18 cellular contexts compared by ENCODE assay signal in the genomic region with DNA sequence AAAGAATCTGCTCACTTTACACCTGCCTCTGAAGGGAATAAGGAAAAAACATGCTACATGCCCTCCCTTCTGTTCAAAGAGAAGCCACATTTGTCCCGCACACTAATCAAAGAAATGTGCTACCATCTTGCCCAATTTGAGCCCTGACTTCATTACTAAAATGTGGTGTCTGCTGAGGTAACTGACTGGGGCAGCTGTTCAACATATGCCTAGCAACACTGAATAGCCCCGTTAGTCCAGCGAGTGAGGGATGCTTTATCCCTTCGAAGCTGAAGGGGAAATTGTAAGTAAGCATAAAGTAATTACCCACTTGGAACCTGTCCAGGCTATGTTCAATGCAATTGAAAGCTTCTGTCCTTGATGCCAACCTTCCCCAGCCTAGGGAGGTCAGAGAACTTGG.
"Had no signal": no experiment of that assay in that cellular context is flagged by ENCODE, and none has a peak within 500 bp of the region (broad histone marks: within the 10 kb centered on the region; RNA-seq: fewer than 3 reads in every experiment).

No MANE protein-coding gene starts in this region.

- H3K36me3 Mint-ChIP-seq: activated naive CD8-positive, alpha-beta T cell treated with anti-CD3 and anti-CD28 coated beads for 36 hours; type B pancreatic cell had no signal

- ATAC-seq: activated CD4-positive, alpha-beta T cell treated with anti-CD3 and anti-CD28 coated beads for 36 hours; esophagus mucosa; natural killer cell treated with Interleukin-12 subunit alpha and Interleukin-12 subunit beta and Interleukin-15 and Interleukin-18, amount 100 ng/mL, for 72 hours had no signal

- H3K4me1 Mint-ChIP-seq: activated B cell treated with CpG ODN at 0.5 μM for 24 hours; activated CD4-positive, alpha-beta T cell treated with anti-CD3 and anti-CD28 coated beads for 36 hours; activated naive CD8-positive, alpha-beta T cell treated with anti-CD3 and anti-CD28 coated beads for 36 hours; central memory CD8-positive, alpha-beta T cell had no signal

- DNase-seq: activated B cell treated with CpG ODN at 0.5 μM for 24 hours; activated CD4-positive, alpha-beta T cell treated with anti-CD3 and anti-CD28 coated beads for 36 hours; activated CD4-positive, alpha-beta T cell treated with anti-CD3 and anti-CD28 coated beads, Interleukin-2, amount 50 U/mL, for 4 hours; activated CD8-positive, alpha-beta memory T cell treated with anti-CD3 and anti-CD28 coated beads, Interleukin-2, amount 50 U/mL, for 48 hours; activated naive CD4-positive, alpha-beta T cell treated with Interleukin-2 at 50 U/mL for 16 hours; activated naive CD8-positive, alpha-beta T cell treated with anti-CD3 and anti-CD28 coated beads for 36 hours; activated T-cell treated with anti-CD3 and anti-CD28 coated beads, Interleukin-2, amount 50 U/mL, for 48 hours; effector memory CD4-positive, alpha-beta T cell; glutamatergic neuron; hippocampal formation; left ventricle myocardium inferior; spleen; stimulated activated CD4-positive, alpha-beta T cell treated with anti-CD3 and anti-CD28 coated beads, Interleukin-4, amount 100 ng/mL, for 1 hour; stimulated activated naive CD4-positive, alpha-beta T cell had no signal

- H3K4me3 Mint-ChIP-seq: activated B cell treated with CpG ODN at 0.5 μM for 24 hours; activated CD4-positive, alpha-beta T cell treated with anti-CD3 and anti-CD28 coated beads for 36 hours; activated naive CD8-positive, alpha-beta T cell treated with anti-CD3 and anti-CD28 coated beads for 36 hours; central memory CD8-positive, alpha-beta T cell; natural killer cell treated with Interleukin-12 subunit alpha and Interleukin-12 subunit beta and Interleukin-15 and Interleukin-18, amount 100 ng/mL, for 72 hours; type B pancreatic cell had no signal

- H3K27ac Mint-ChIP-seq: activated B cell treated with CpG ODN at 0.5 μM for 24 hours; activated CD4-positive, alpha-beta T cell treated with anti-CD3 and anti-CD28 coated beads for 36 hours; activated naive CD8-positive, alpha-beta T cell treated with anti-CD3 and anti-CD28 coated beads for 36 hours; natural killer cell treated with Interleukin-12 subunit alpha and Interleukin-12 subunit beta and Interleukin-15 and Interleukin-18, amount 100 ng/mL, for 72 hours; type B pancreatic cell had no signal

- H3K27me3 Mint-ChIP-seq: activated B cell treated with CpG ODN at 0.5 μM for 24 hours; activated CD4-positive, alpha-beta T cell treated with anti-CD3 and anti-CD28 coated beads for 36 hours; activated naive CD8-positive, alpha-beta T cell treated with anti-CD3 and anti-CD28 coated beads for 36 hours; central memory CD8-positive, alpha-beta T cell; natural killer cell treated with Interleukin-12 subunit alpha and Interleukin-12 subunit beta and Interleukin-15 and Interleukin-18, amount 100 ng/mL, for 72 hours; type B pancreatic cell had no signal
